Comparison of ENCODE assay signal across 1 cellular context in genomic region chr1:202861420-202862121, GRCh38.
TF ChIP-seq lines count a peak whose summit lies in the region.

No MANE protein-coding gene starts in this region.

TF ChIP-seq in K562, 482 proteins besides CTCF, POLR2A, EP300 and RAD21 (continued from another document and continues in another):
- TF ChIP-seq ZMIZ1 (IDR thresholded peaks at IDR 0.05; ENCODE audit: low read depth in 2 of 2, low read length in 2 of 2) = peak in 1 of 2 experiments; percentile 12; a peak in 1 of 4 replicates
- TF ChIP-seq JUNB (CRISPR knock-in tag; conservative IDR thresholded peaks at IDR 0.05) = no peak
- TF ChIP-seq ZNF408 (CRISPR knock-in tag; IDR thresholded peaks at IDR 0.05; ENCODE audit: low read depth) = no peak
- no peak for TF ChIP-seq SMAD3 (CRISPR knock-in tag; conservative IDR thresholded peaks at IDR 0.05)
- no peak for TF ChIP-seq BRCA1 (IDR thresholded peaks at IDR 0.05)
- TF ChIP-seq BRCA1 (CRISPR knock-in tag; IDR thresholded peaks at IDR 0.05) = no peak
- TF ChIP-seq FOS (IDR thresholded peaks at IDR 0.05; ENCODE audit: extremely low read depth, insufficient read length) = peak; percentile 88
- no peak for TF ChIP-seq NR0B1 (IDR thresholded peaks at IDR 0.05; ENCODE audit: partially characterized antibody)
- peak; percentile 32; the same call in 1 of the 2 replicates for TF ChIP-seq RB1 (IDR thresholded peaks at IDR 0.05; ENCODE audit: low read depth)
- TF ChIP-seq CBX5 (IDR thresholded peaks at IDR 0.05; ENCODE audit: borderline replicate concordance, low read depth) = no peak
- no peak for TF ChIP-seq FUS (optimal IDR thresholded peaks at IDR 0.05; ENCODE audit: low read depth, low read length)
- TF ChIP-seq BCLAF1 (IDR thresholded peaks at IDR 0.05; ENCODE audit: borderline replicate concordance in 1 of 2, control insufficient read depth in 1 of 2, low read depth in 2 of 2, low read length in 1 of 2) = no peak
- no peak for TF ChIP-seq POLR2H (tag; IDR thresholded peaks at IDR 0.05; ENCODE audit: low read depth)
- peak; percentile 57; the same call in 1 of the 2 replicates for TF ChIP-seq CTBP1 (IDR thresholded peaks at IDR 0.05; ENCODE audit: borderline replicate concordance)
- no peak for TF ChIP-seq MYNN (IDR thresholded peaks at IDR 0.05)
- TF ChIP-seq MYNN (CRISPR knock-in tag; IDR thresholded peaks at IDR 0.05) = no peak
- no peak for TF ChIP-seq THRAP3 (IDR thresholded peaks at IDR 0.05; ENCODE audit: borderline replicate concordance)
- TF ChIP-seq CXXC5 (CRISPR knock-in tag; IDR thresholded peaks at IDR 0.05) = peak; percentile 48
- no peak for TF ChIP-seq E4F1 (CRISPR knock-in tag; IDR thresholded peaks at IDR 0.05; ENCODE audit: borderline replicate concordance)
- no peak for TF ChIP-seq KDM4B (IDR thresholded peaks at IDR 0.05; ENCODE audit: borderline replicate concordance in 2 of 2, low read depth in 1 of 2)
- TF ChIP-seq HNRNPL (IDR thresholded peaks at IDR 0.05; ENCODE audit: low read depth, low read length) = no peak
- no peak for TF ChIP-seq TFAM (CRISPR knock-in tag; conservative IDR thresholded peaks at IDR 0.05)
- no peak for TF ChIP-seq USF2 (CRISPR knock-in tag; IDR thresholded peaks at IDR 0.05)
- TF ChIP-seq EWSR1 (IDR thresholded peaks at IDR 0.05; ENCODE audit: borderline replicate concordance, low read depth, partially characterized antibody) = no peak
- TF ChIP-seq ZNF212 (CRISPR knock-in tag; IDR thresholded peaks at IDR 0.05) = no peak
- TF ChIP-seq SMAD2 (IDR thresholded peaks at IDR 0.05; ENCODE audit: low read depth, low read length) = no peak
- no peak for TF ChIP-seq TOE1 (IDR thresholded peaks at IDR 0.05; ENCODE audit: borderline replicate concordance)
- TF ChIP-seq TOE1 (CRISPR knock-in tag; IDR thresholded peaks at IDR 0.05; ENCODE audit: borderline replicate concordance, low read depth) = no peak
- peak; percentile 78 for TF ChIP-seq SP2 (IDR thresholded peaks at IDR 0.05; ENCODE audit: extremely low read depth, low read depth, low read length, poor library complexity, severe bottlenecking)
- peak; percentile 75 for TF ChIP-seq HMGN3 (IDR thresholded peaks at IDR 0.05; ENCODE audit: borderline replicate concordance, extremely low read depth, insufficient read length, low read depth, low read length)
- peak; percentile 25; the same call in 1 of the 2 replicates for TF ChIP-seq PHF8 (IDR thresholded peaks at IDR 0.05; ENCODE audit: borderline replicate concordance, low read length)
- no peak for TF ChIP-seq CTCFL (IDR thresholded peaks at IDR 0.05; ENCODE audit: borderline replicate concordance, insufficient read depth, low read depth, low read length, poor library complexity, severe bottlenecking)
- no peak for TF ChIP-seq BDP1 (IDR thresholded peaks at IDR 0.05; ENCODE audit: insufficient read depth, insufficient read length)
- no peak for TF ChIP-seq ZNF589 (CRISPR knock-in tag; IDR thresholded peaks at IDR 0.05; ENCODE audit: low read depth)
- no peak for TF ChIP-seq ZNF324 (CRISPR knock-in tag; IDR thresholded peaks at IDR 0.05)
- TF ChIP-seq NFYB (IDR thresholded peaks at IDR 0.05; ENCODE audit: extremely low read depth, insufficient read length) = peak; percentile 98
- TF ChIP-seq RBM14 (IDR thresholded peaks at IDR 0.05; ENCODE audit: borderline replicate concordance, insufficient read depth, low read depth, low read length) = no peak
- no peak; the same call in 1 of the 2 replicates for TF ChIP-seq GABPB1 (CRISPR knock-in tag; IDR thresholded peaks at IDR 0.05)
- peak in 1 of 2 experiments; percentile 52; a peak in 1 of 4 replicates for TF ChIP-seq SRF (CRISPR knock-in tag; IDR thresholded peaks at IDR 0.05)
- TF ChIP-seq PTTG1 (tag; IDR thresholded peaks at IDR 0.05; ENCODE audit: low read depth) = no peak
- no peak for TF ChIP-seq ZNF174 (CRISPR knock-in tag; IDR thresholded peaks at IDR 0.05)
- TF ChIP-seq ZBTB8A (IDR thresholded peaks at IDR 0.05; ENCODE audit: partially characterized antibody) = no peak
- no peak for TF ChIP-seq SOX6 (IDR thresholded peaks at IDR 0.05)
- TF ChIP-seq MLX (CRISPR knock-in tag; conservative IDR thresholded peaks at IDR 0.05) = no peak
- no peak for TF ChIP-seq FOXA3 (CRISPR knock-in tag; conservative IDR thresholded peaks at IDR 0.05 in 1 of 2, IDR thresholded peaks at IDR 0.05 in 1 of 2)
- TF ChIP-seq ARHGAP35 (IDR thresholded peaks at IDR 0.05; ENCODE audit: partially characterized antibody) = no peak
- TF ChIP-seq ZNF253 (CRISPR knock-in tag; conservative IDR thresholded peaks at IDR 0.05) = no peak
